ENCODE assay signal across 8 cellular contexts in genomic region chrX:46446727-46447378, GRCh38.
DNase-seq lines count a peak whose midpoint lies in the region; ATAC-seq and TF ChIP-seq lines count a peak whose summit lies in the region.

No MANE protein-coding gene starts in this region.

- TF ChIP-seq CTCF in AG09319 (IDR thresholded peaks at IDR 0.05; ENCODE audit: low read depth, low read length): no peak

- ATAC-seq in GM18909 (IDR thresholded peaks at IDR 0.05; ENCODE audit: poor library complexity, unreplicated experiment) (peak; percentile 90), HG03139 (IDR thresholded peaks at IDR 0.05; ENCODE audit: unreplicated experiment) (peak; percentile 79)

- DNase-seq in AG09319 (ENCODE audit: extremely low read depth, low read depth): peak; percentile 34
- peak; percentile 64 to 85 for DNase-seq in NCI-H446 (lab: John Stamatoyannopoulos, UW)
- peak; percentile 68 for DNase-seq in activated CD4-positive, alpha-beta T cell treated with anti-CD3 and anti-CD28 coated beads for 1 hour
- peak; percentile 79 for DNase-seq in cerebellum (ENCODE audit: low spot score)
- DNase-seq in kidney glomerular epithelial cell (lab: John Stamatoyannopoulos, UW): peak; percentile 11
- peak; percentile 74 to 81 for DNase-seq in stimulated activated CD4-positive, alpha-beta T cell treated with anti-CD3 and anti-CD28 coated beads, Interleukin-15, amount 100 ng/mL, for 48 hours (ENCODE audit: low read depth in 2 of 2)

Comparison
In these comparisons a context has a peak if more than half of its experiments do, and no peak if none do; other contexts are left out.
1. Peak in every context shown above with its lines: DNase-seq and ATAC-seq.
2. DNase-seq: peak in every context shown above with its lines; median percentile 79 in cerebellum; 78 in stimulated activated CD4-positive, alpha-beta T cell treated with anti-CD3 and anti-CD28 coated beads, Interleukin-15, amount 100 ng/mL, for 48 hours; 74 in NCI-H446; 68 in activated CD4-positive, alpha-beta T cell treated with anti-CD3 and anti-CD28 coated beads for 1 hour; 34 in AG09319; 11 in kidney glomerular epithelial cell.